In the genomic region with DNA sequence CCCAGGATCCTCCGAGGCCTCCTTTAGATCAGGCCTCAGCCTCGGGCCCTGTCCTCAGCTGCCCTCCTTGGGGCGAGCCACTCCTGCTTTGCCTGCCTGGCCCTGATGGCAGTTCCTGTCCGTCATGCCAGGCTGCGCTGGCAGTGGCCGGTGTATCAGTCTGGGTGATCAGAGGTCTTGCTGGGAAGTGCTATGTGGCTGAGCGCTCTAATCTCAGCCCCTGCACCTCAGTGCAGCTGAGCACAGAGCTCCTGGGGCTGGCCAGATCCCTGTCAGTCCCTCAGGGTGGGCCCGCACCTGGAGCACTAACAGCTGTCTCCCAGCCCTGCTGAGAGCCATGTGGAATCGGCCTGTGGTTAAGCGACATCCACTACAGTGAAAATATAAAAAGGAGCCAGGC, we compare ENCODE assay signal across 14 cellular contexts. TPM values are rescaled to one million over a fixed set of nuclear protein-coding genes. Genes with fewer than 3 reads are reported as not detected.
A peak's percentile ranks its signal among the peaks of the same experiment; 100 is the strongest.
DNase-seq lines count a peak whose midpoint lies in the region; ATAC-seq, FAIRE-seq and TF ChIP-seq lines count a peak whose summit lies in the region.
"Had no signal": no experiment of that assay in that cellular context is flagged by ENCODE, and none has a peak within 500 bp of the region (broad histone marks: within the 10 kb centered on the region; RNA-seq: fewer than 3 reads in every experiment).

No MANE protein-coding gene starts in this region.

- no peak overlapping the region for H3K4me2 ChIP-seq in neuronal stem cell (ENCODE audit: insufficient read depth, low read length, poor library complexity, severe bottlenecking)
- H3K4me2 ChIP-seq: BLaER1, GM23338 had no signal

- peaks cover 17% of the 10 kb centered on the region for H3K27me3 Mint-ChIP-seq in activated naive CD4-positive, alpha-beta T cell treated with anti-CD3 and anti-CD28 coated beads, Interleukin-2, amount 10 ng/mL, durations not matched to agents 7 days and 5 days

- no peaks in the 10 kb centered on the region for H3K36me3 Mint-ChIP-seq in activated naive CD4-positive, alpha-beta T cell treated with anti-CD3 and anti-CD28 coated beads, Interleukin-2, amount 10 ng/mL, durations not matched to agents 7 days and 5 days
- H3K36me3 Mint-ChIP-seq: CD8-positive, alpha-beta memory T cell had no signal

- no peak overlapping the region for H3K27ac ChIP-seq in neuronal stem cell (replicated peaks; ENCODE audit: low read length)
- H3K27ac ChIP-seq in spleen = no peak overlapping the region
- H3K27ac ChIP-seq in body of pancreas = no peak overlapping the region
- H3K27ac ChIP-seq: BLaER1 had no signal

- H3K18ac ChIP-seq in neuronal stem cell (ENCODE audit: low read length) = peak overlapping the region; percentile 70

- no peak overlapping the region for H2BK5ac ChIP-seq in neuronal stem cell (ENCODE audit: low read length)

- H2AFZ ChIP-seq in neuronal stem cell (ENCODE audit: low read length) = no peak overlapping the region
- H2AFZ ChIP-seq: GM23338 had no signal

- CTCF ChIA-PET in activated naive CD4-positive, alpha-beta T cell treated with anti-CD3 and anti-CD28 coated beads, Interleukin-2, amount 10 ng/mL, durations not matched to agents 7 days and 5 days (lab: Charles Lee) = no interaction called here

- no peak for ATAC-seq in activated CD4-positive, CD25-positive, alpha-beta regulatory T cell treated with anti-CD3 and anti-CD28 coated beads, Interleukin-2, amount 50 U/mL, for 24 hours
- ATAC-seq in body of pancreas = no peak
- ATAC-seq: GM23338 had no signal

- no peak for TF ChIP-seq POLR2A in spleen (IDR thresholded peaks at IDR 0.05)
- no peak for TF ChIP-seq POLR2A in body of pancreas (IDR thresholded peaks at IDR 0.05)
- TF ChIP-seq POLR2A in GM12892 (IDR thresholded peaks at IDR 0.05; ENCODE audit: low read depth, low read length) = no peak

- H3K4ac ChIP-seq in neuronal stem cell (ENCODE audit: low read length) = no peak overlapping the region

- no peak overlapping the region for H2BK12ac ChIP-seq in neuronal stem cell (ENCODE audit: low read length)

- peak overlapping the region; percentile 30 for H2BK15ac ChIP-seq in neuronal stem cell (ENCODE audit: low read length)

- peak overlapping the region; percentile 47 for H2AK5ac ChIP-seq in neuronal stem cell (ENCODE audit: low read depth, low read length)

- FAIRE-seq in GM12892 (lab: Jason Lieb, UNC) = no peak

- TF ChIP-seq CTCF in spleen (IDR thresholded peaks at IDR 0.05 in 8 of 11, conservative IDR thresholded peaks at IDR 0.05 in 3 of 11) (no peak), body of pancreas (IDR thresholded peaks at IDR 0.05) (no peak)

- H4K91ac ChIP-seq in neuronal stem cell (ENCODE audit: low read depth, low read length, poor library complexity) = no peak overlapping the region

- DNase-seq in activated CD4-positive, CD25-positive, alpha-beta regulatory T cell treated with anti-CD3 and anti-CD28 coated beads, Interleukin-2, amount 50 U/mL, for 72 hours = peak; percentile 12
- peak; percentile 9 for DNase-seq in activated naive CD4-positive, alpha-beta T cell treated with anti-CD3 and anti-CD28 coated beads, Interleukin-2, amount 10 ng/mL, durations not matched to agents 7 days and 5 days
- no peak for DNase-seq in activated naive CD4-positive, alpha-beta T cell (lab: John Stamatoyannopoulos, UW)
- DNase-seq in neuronal stem cell (ENCODE audit: low spot score) (no peak), spleen (peak; percentile 70), body of pancreas (no peak), GM12892 (ENCODE audit: insufficient read length) (no peak)
- DNase-seq: 8988T; AML-193; CD8-positive, alpha-beta memory T cell had no signal

- intact Hi-C loops in spleen (cut with DNase I; ENCODE audit: low total_unique reads) = no loop called here
- intact Hi-C loops in body of pancreas (cut with DNase I) = no loop called here

- H3K27ac Mint-ChIP-seq in activated naive CD4-positive, alpha-beta T cell treated with anti-CD3 and anti-CD28 coated beads, Interleukin-2, amount 10 ng/mL, durations not matched to agents 7 days and 5 days = no peak overlapping the region
- H3K27ac Mint-ChIP-seq: CD8-positive, alpha-beta memory T cell; GM23338 had no signal

- peaks cover 5% of the 10 kb centered on the region for H3K4me1 Mint-ChIP-seq in activated naive CD4-positive, alpha-beta T cell treated with anti-CD3 and anti-CD28 coated beads, Interleukin-2, amount 10 ng/mL, durations not matched to agents 7 days and 5 days

- H3K23ac ChIP-seq in neuronal stem cell (ENCODE audit: low read depth, low read length, poor library complexity) = no peak overlapping the region

- no CpG with 5 or more reads among the region's 10 CpGs for WGBS in neuronal stem cell (ENCODE audit: extremely low coverage in 2 of 2, insufficient read length in 2 of 2, insufficient replicate concordance in 1 of 2), 2 donors
- WGBS in spleen, 5 donors = 88 to 94% (median 91%) methylated on average over 8 to 10 of the region's 10 CpGs
- WGBS in body of pancreas, 2 donors = 72 to 87% methylated on average over 9 of the region's 10 CpGs

- peak overlapping the region; percentile 77 for H4K8ac ChIP-seq in neuronal stem cell (ENCODE audit: low read depth, low read length)

- H2BK120ac ChIP-seq in neuronal stem cell (ENCODE audit: low read depth, low read length) = no peak overlapping the region

- peaks cover 0 to 69% (median 0%) of the 10 kb centered on the region in 3 experiments for H3K27me3 ChIP-seq in neuronal stem cell (ENCODE audit: control insufficient read depth in 3 of 3, insufficient read depth in 3 of 3, low read depth in 1 of 3, low read length in 3 of 3)
- H3K27me3 ChIP-seq in spleen (replicated peaks in 1 of 7) = peaks cover 0 to 56% (median 6%) of the 10 kb centered on the region in 7 donors
- H3K27me3 ChIP-seq in body of pancreas = no peaks in the 10 kb centered on the region

- H3K79me1 ChIP-seq in neuronal stem cell (ENCODE audit: low read depth, low read length) = no peaks in the 10 kb centered on the region

- H3K14ac ChIP-seq in neuronal stem cell (ENCODE audit: low read length) = no peak overlapping the region

- H3K9me3 Mint-ChIP-seq in activated naive CD4-positive, alpha-beta T cell treated with anti-CD3 and anti-CD28 coated beads, Interleukin-2, amount 10 ng/mL, durations not matched to agents 7 days and 5 days = no peaks in the 10 kb centered on the region
- H3K9me3 Mint-ChIP-seq: CD8-positive, alpha-beta memory T cell; GM23338 had no signal

- H3K36me3 ChIP-seq in neuronal stem cell (replicated peaks in 1 of 2; ENCODE audit: control insufficient read depth in 2 of 2, insufficient read depth in 2 of 2, low read length in 2 of 2) = no peaks in the 10 kb centered on the region
- H3K36me3 ChIP-seq in spleen = no peaks in the 10 kb centered on the region
- no peaks in the 10 kb centered on the region for H3K36me3 ChIP-seq in body of pancreas (replicated peaks in 1 of 2; ENCODE audit: insufficient read depth in 1 of 2, low read depth in 2 of 2)
- H3K36me3 ChIP-seq: BLaER1 had no signal

- no peaks in the 10 kb centered on the region for H3K9me3 ChIP-seq in neuronal stem cell (replicated peaks in 1 of 2; ENCODE audit: control insufficient read depth in 2 of 2, insufficient read depth in 1 of 2, low read depth in 1 of 2, low read length in 2 of 2)
- H3K9me3 ChIP-seq in spleen = no peaks in the 10 kb centered on the region
- H3K9me3 ChIP-seq in body of pancreas = no peaks in the 10 kb centered on the region
- H3K9me3 ChIP-seq: BLaER1, Caco-2 had no signal

- H3K4me3 ChIP-seq in neuronal stem cell (ENCODE audit: low read length in 2 of 2) (no peak overlapping the region), spleen (no peak overlapping the region), body of pancreas (no peak overlapping the region)
- H3K4me3 ChIP-seq: BLaER1, GM23338 had no signal

- peak overlapping the region; percentile 2 for H3K9ac ChIP-seq in neuronal stem cell (ENCODE audit: low read depth, low read length, poor library complexity)
- H3K9ac ChIP-seq: BLaER1 had no signal

- H3K4me1 ChIP-seq in neuronal stem cell (ENCODE audit: control insufficient read depth in 2 of 2, insufficient read depth in 1 of 2, low read depth in 1 of 2, low read length in 2 of 2) (peaks cover 5 to 8% of the 10 kb centered on the region in 2 donors), spleen (peaks cover 0 to 21% (median 6%) of the 10 kb centered on the region in 6 donors), body of pancreas (peaks cover 22% of the 10 kb centered on the region)

- H3K4me3 Mint-ChIP-seq in activated naive CD4-positive, alpha-beta T cell treated with anti-CD3 and anti-CD28 coated beads, Interleukin-2, amount 10 ng/mL, durations not matched to agents 7 days and 5 days = no peak overlapping the region
- H3K4me3 Mint-ChIP-seq: CD8-positive, alpha-beta memory T cell; GM23338 had no signal

RNA-seq across cellular contexts. Expression of a gene that starts 14.8 kb away (rescaled TPM):
- polyA plus RNA-seq in neuronal stem cell (2013, experiment 1 of 2) = 1.5 TPM
- 1.4 TPM for polyA plus RNA-seq in neuronal stem cell (2013, experiment 2 of 2)
- total RNA-seq in spleen (1 to 10 TPM in 1 of 7 donors, under 1 TPM in 5, not detected in 1; 0.09 to 1.1 (median 0.45) TPM), body of pancreas (under 1 TPM; 0.33 to 0.52 TPM)
- under 1 TPM in 2 of 3 donors, not detected in 1; 0.03 to 0.08 TPM for polyA plus RNA-seq in spleen
- polyA plus RNA-seq in GM12892 (2012; ENCODE audit: missing spikeins) = not detected
- total RNA-seq: Caco-2 had no signal
- polyA plus RNA-seq: CD8-positive, alpha-beta memory T cell had no signal

Comparison
In these comparisons a context has a peak if more than half of its experiments do, and no peak if none do; other contexts are left out.
1. DNase-seq: peak in activated CD4-positive, CD25-positive, alpha-beta regulatory T cell treated with anti-CD3 and anti-CD28 coated beads, Interleukin-2, amount 50 U/mL, for 72 hours (single experiment), activated naive CD4-positive, alpha-beta T cell treated with anti-CD3 and anti-CD28 coated beads, Interleukin-2, amount 10 ng/mL, durations not matched to agents 7 days and 5 days (single experiment) and spleen (single experiment); none in activated naive CD4-positive, alpha-beta T cell (0 of 4), neuronal stem cell (single experiment), body of pancreas (0 of 4) and GM12892 (single experiment).